Comparison of ENCODE assay signal across 23 cellular contexts in genomic region chr7:7793249-7793648, GRCh38.
"Had no signal": no experiment of that assay in that cellular context is flagged by ENCODE, and none has a peak within 500 bp of the region (broad histone marks: within the 10 kb centered on the region; RNA-seq: fewer than 3 reads in every experiment).

No MANE protein-coding gene starts in this region.

- H3K36me3 ChIP-seq: suprapubic skin, transverse colon, uterus had no signal

- ATAC-seq: activated T-cell treated with anti-CD3 and anti-CD28 coated beads, Interleukin-2, amount 50 U/mL, for 72 hours; esophagus mucosa; gastroesophageal sphincter; heart left ventricle; left lobe of liver had no signal

- H3K4me3 Mint-ChIP-seq: activated T-cell treated with anti-CD3 and anti-CD28 coated beads, Interleukin-2, amount 50 U/mL, for 72 hours; nephron had no signal

- H3K9ac ChIP-seq: parathyroid adenoma had no signal

- H3K27ac ChIP-seq: ascending aorta, gastroesophageal sphincter, parathyroid adenoma, suprapubic skin had no signal

- H3K27ac Mint-ChIP-seq: activated T-cell treated with anti-CD3 and anti-CD28 coated beads, Interleukin-2, amount 50 U/mL, for 72 hours; nephron had no signal

- DNase-seq: activated CD8-positive, alpha-beta memory T cell treated with anti-CD3 and anti-CD28 coated beads for 24 hours; activated CD8-positive, alpha-beta memory T cell treated with anti-CD3 and anti-CD28 coated beads, Interleukin-2, amount 50 U/mL, for 48 hours; activated effector memory CD4-positive, alpha-beta T cell treated with anti-CD3 and anti-CD28 coated beads, Interleukin-2, amount 50 U/mL, for 16 hours; activated naive CD4-positive, alpha-beta T cell treated with anti-CD3 and anti-CD28 coated beads, Interleukin-2, amount 50 U/mL, for 16 hours; activated T-cell treated with anti-CD3 and anti-CD28 coated beads, Interleukin-2, amount 50 U/mL, for 72 hours; effector CD4-positive, alpha-beta T cell; heart left ventricle; kidney; midbrain; retina; stimulated activated CD4-positive, alpha-beta T cell treated with anti-CD3 and anti-CD28 coated beads, Interleukin-1b, Interleukin-23, amount 100 ng/mL, for 48 hours; stimulated activated naive CD4-positive, alpha-beta T cell treated with Interleukin-2 at 50 U/mL for 16 hours; T-helper 1 cell; T-helper 9 cell; transverse colon; uterus had no signal

- H3K4me3 ChIP-seq: ascending aorta, gastroesophageal sphincter, heart left ventricle, suprapubic skin, transverse colon, uterus had no signal

- H3K27me3 ChIP-seq: ascending aorta, gastroesophageal sphincter, heart left ventricle, suprapubic skin, transverse colon, uterus had no signal

- H3K9me3 ChIP-seq: ascending aorta, gastroesophageal sphincter, heart left ventricle, suprapubic skin, transverse colon, uterus had no signal

- H3K9me3 Mint-ChIP-seq: nephron had no signal

- H3K4me1 ChIP-seq: ascending aorta, uterus had no signal
